11 cellular contexts compared by ENCODE assay signal in genomic region chr9:128249558-128249913, GRCh38. TPM values are rescaled to one million over a fixed set of nuclear protein-coding genes. Genes with fewer than 3 reads are reported as not detected.
DNase-seq lines count a peak whose midpoint lies in the region; ATAC-seq and TF ChIP-seq lines count a peak whose summit lies in the region.
"Had no signal": no experiment of that assay in that cellular context is flagged by ENCODE, and none has a peak within 500 bp of the region (broad histone marks: within the 10 kb centered on the region; RNA-seq: fewer than 3 reads in every experiment).

No MANE protein-coding gene starts in this region.

- DNase-seq in GM23338 (ENCODE audit: low spot score), result no peak
- peak; percentile 34 for DNase-seq in NAMALWA (ENCODE audit: low spot score)
- DNase-seq in natural killer cell, result no peak
- DNase-seq in DMS79 (lab: John Stamatoyannopoulos, UW), result no peak
- DNase-seq in cortex of kidney (lab: John Stamatoyannopoulos, UW), result no peak
- DNase-seq: activated CD4-positive, CD25-positive, alpha-beta regulatory T cell treated with anti-CD3 and anti-CD28 coated beads, Interleukin-2, amount 50 U/mL, for 72 hours; NCI-H1092; Right ventricle myocardium superior; stimulated activated CD4-positive, alpha-beta T cell treated with anti-CD3 and anti-CD28 coated beads, Interleukin-4, amount 100 ng/mL, for 1 hour had no signal

- H3K27ac ChIP-seq in GM23338 (ENCODE audit: low read depth) (no peak overlapping the region), angular gyrus (ENCODE audit: low read depth, low read length) (peak overlapping the region; percentile 30)

- H3K27ac Mint-ChIP-seq in GM23338 (no peak overlapping the region), natural killer cell (peak overlapping the region; percentile 54 to 79)

- H3K9me3 Mint-ChIP-seq in GM23338 (no peaks in the 10 kb centered on the region; the same call in 2 of the 3 replicates), natural killer cell (no peaks in the 10 kb centered on the region)

- H3K79me2 ChIP-seq in GM23338 (replicated peaks; ENCODE audit: insufficient read depth), result 0 out of 2 replicates have a peak, but pooled peaks cover 6% of the 10 kb centered on the region

- no peaks in the 10 kb centered on the region for H3K36me3 ChIP-seq in GM23338 (ENCODE audit: insufficient read depth)

- peak overlapping the region; percentile 94 for H3K4me2 ChIP-seq in GM23338

- H2AFZ ChIP-seq in GM23338, result peak overlapping the region; percentile 63; the same call in 1 of the 2 replicates

- H3K27me3 Mint-ChIP-seq in GM23338 (ENCODE audit: insufficient read depth, low read depth, poor library complexity) (peaks cover 15% of the 10 kb centered on the region), natural killer cell (ENCODE audit: low read depth in 2 of 2) (peaks cover 0 to 10% of the 10 kb centered on the region in 2 donors)

- no peaks in the 10 kb centered on the region for H3K9me2 ChIP-seq in GM23338 (ENCODE audit: insufficient read depth)

- H3K36me3 Mint-ChIP-seq in GM23338 (ENCODE audit: low read depth), result peaks cover 9% of the 10 kb centered on the region; the same call in 2 of the 3 replicates
- H3K36me3 Mint-ChIP-seq in natural killer cell, result no peaks in the 10 kb centered on the region

- H3F3A ChIP-seq in GM23338 (replicated peaks; ENCODE audit: low read depth), result peaks cover 8% of the 10 kb centered on the region; the same call in 1 of the 2 replicates

- TF ChIP-seq CTCF in GM23338 (conservative IDR thresholded peaks at IDR 0.05; ENCODE audit: low read depth in 2 of 2), result no peak
- TF ChIP-seq CTCF in natural killer cell (IDR thresholded peaks at IDR 0.05), result no peak

- H3K4me1 ChIP-seq in GM23338 (ENCODE audit: insufficient read depth), result peaks cover 23% of the 10 kb centered on the region

- peaks cover 2% of the 10 kb centered on the region for H4K20me1 ChIP-seq in GM23338 (replicated peaks; ENCODE audit: insufficient read depth)

- H3K4me3 Mint-ChIP-seq in GM23338 (peak overlapping the region; percentile 85), natural killer cell (peak overlapping the region; percentile 80)

- H3K27me3 ChIP-seq in GM23338 (ENCODE audit: insufficient read depth), result no peaks in the 10 kb centered on the region

- H3K4me1 Mint-ChIP-seq in GM23338 (peaks cover 35% of the 10 kb centered on the region), natural killer cell (peaks cover 16 to 33% of the 10 kb centered on the region in 2 donors)

- intact Hi-C loops in natural killer cell (cut with micrococcal nuclease), result no loop called here

- peak overlapping the region; percentile 88 for H3K4me3 ChIP-seq in GM23338

- ATAC-seq in GM23338 (no peak), natural killer cell (no peak), HG02798 (IDR thresholded peaks at IDR 0.05; ENCODE audit: poor library complexity, unreplicated experiment) (no peak)

TF ChIP-seq in GM23338, 12 proteins besides CTCF, POLR2A, EP300 and RAD21 (continues in another document):
- TF ChIP-seq REST (IDR thresholded peaks at IDR 0.05; ENCODE audit: unreplicated experiment) (no peak), ZNF462 (CRISPR knock-in tag; IDR thresholded peaks at IDR 0.05) (no peak), JUNB (IDR thresholded peaks at IDR 0.05; ENCODE audit: unreplicated experiment) (no peak), EZH2 (IDR thresholded peaks at IDR 0.05; ENCODE audit: low read depth, unreplicated experiment) (no peak)

RNA-seq across cellular contexts. Expression of gene GOLGA2, which starts 26.3 kb away (rescaled TPM):
- 44.4 and 48.4 TPM in 2 replicates for total RNA-seq in GM23338 (2014; rRNA removed; shearing (Covaris generic))
- 31.4 and 32.6 TPM in 2 replicates for polyA plus RNA-seq in GM23338 (2016; fragmentation: Nextera tagmentation; extraction: Ambion mirVana)
- 100 to 1,000 TPM in 1 of 3 donors, 10 to 100 TPM in 2; 78.0 to 101 (median 90.9) TPM for total RNA-seq in natural killer cell

RNA-seq across cellular contexts. Expression of gene SWI5, which starts 26.5 kb away (rescaled TPM):
- 26.6 and 31.8 TPM in 2 replicates for total RNA-seq in GM23338 (2014; rRNA removed; shearing (Covaris generic))
- 35.7 and 42.5 TPM in 2 replicates for polyA plus RNA-seq in GM23338 (2016; fragmentation: Nextera tagmentation; extraction: Ambion mirVana)
- 1 to 10 TPM; 6.3 to 9.3 (median 8.4) TPM for total RNA-seq in natural killer cell

RNA-seq across cellular contexts. Expression of gene DNM1, which starts 46.4 kb away (rescaled TPM):
- 42.0 and 43.2 TPM in 2 replicates for total RNA-seq in GM23338 (2014; rRNA removed; shearing (Covaris generic))
- polyA plus RNA-seq in GM23338 (2016; fragmentation: Nextera tagmentation; extraction: Ambion mirVana), result 24.0 and 36.0 TPM in 2 replicates
- 1 to 10 TPM; 1.4 to 8.1 (median 2.6) TPM for total RNA-seq in natural killer cell

RNA-seq across cellular contexts. Expression of gene CIZ1, which starts 58.2 kb away (rescaled TPM):
- 48.2 and 61.4 TPM in 2 replicates for total RNA-seq in GM23338 (2014; rRNA removed; shearing (Covaris generic))
- polyA plus RNA-seq in GM23338 (2016; fragmentation: Nextera tagmentation; extraction: Ambion mirVana), result 49.6 and 49.7 TPM in 2 replicates
- 100 to 1,000 TPM; 152 to 165 (median 159) TPM for total RNA-seq in natural killer cell
